Comparison of ENCODE assay signal across 8 cellular contexts in the genomic region with DNA sequence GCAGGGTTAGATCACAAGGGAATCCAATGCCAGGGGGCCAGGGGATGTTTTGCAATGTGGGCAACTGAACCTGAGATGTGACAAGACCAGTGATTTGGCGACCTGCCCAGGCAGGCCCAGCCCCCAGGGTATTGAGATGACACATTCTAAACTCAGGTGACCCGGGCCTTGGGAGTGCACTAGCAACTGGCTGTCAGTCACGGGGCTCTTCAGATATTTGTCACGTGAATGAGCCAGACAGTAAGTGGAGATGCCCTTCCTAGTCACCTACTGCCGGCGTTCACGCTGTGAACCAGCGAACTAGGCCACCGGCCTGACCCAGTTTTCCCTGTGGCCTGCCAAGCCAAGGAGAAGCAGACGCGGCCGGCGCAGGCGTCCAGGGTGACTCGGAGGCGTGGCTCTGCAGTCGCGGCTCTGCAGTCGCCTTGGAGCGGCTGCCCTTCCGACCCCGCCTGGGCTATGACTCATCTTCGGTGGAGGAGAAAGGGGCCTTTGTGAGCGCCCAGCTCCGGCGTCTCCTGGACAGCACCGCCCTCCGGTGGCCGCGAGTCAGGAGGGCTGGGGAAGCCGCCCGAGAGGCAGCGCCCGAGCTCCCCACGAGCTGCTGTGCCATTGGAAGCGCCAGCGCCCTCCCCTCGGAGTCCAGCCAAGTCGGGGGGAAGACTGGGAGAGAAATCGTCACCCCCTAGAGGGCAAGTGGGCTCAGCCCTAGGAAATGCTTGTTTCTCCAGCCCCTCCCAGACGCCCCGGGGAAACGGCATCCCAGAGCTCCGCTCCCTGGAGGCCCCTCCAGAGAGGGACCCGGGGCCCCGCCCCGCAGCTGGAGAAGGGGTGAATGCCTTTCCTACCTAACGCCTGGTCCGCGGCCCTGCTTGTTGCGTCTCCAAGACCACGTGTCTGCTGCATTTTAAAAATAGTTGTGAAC. TPM values are rescaled to one million over a fixed set of nuclear protein-coding genes. Genes with fewer than 3 reads are reported as not detected.
DNase-seq lines count a peak whose midpoint lies in the region; ATAC-seq and TF ChIP-seq lines count a peak whose summit lies in the region.

No MANE protein-coding gene starts in this region.

- DNase-seq in CD14-positive monocyte (ENCODE audit: low spot score) (peak; percentile 99), NCI-H748 treated with DMSO at 0.1 percent for 48 hours (lab: John Stamatoyannopoulos, UW) (peak; percentile 93), lower lobe of right lung (peak; percentile 99)
- peak; percentile 95 for DNase-seq in activated CD4-positive, alpha-beta memory T cell treated with anti-CD3 and anti-CD28 coated beads for 36 hours
- peak; percentile 62 to 81 (median 78) for DNase-seq in stimulated activated CD4-positive, alpha-beta T cell treated with anti-CD3 and anti-CD28 coated beads, TNF-alpha, amount 100 ng/mL, for 1 hour (ENCODE audit: low read depth in 3 of 3, low spot score in 1 of 3)

- POLR2A ChIA-PET in activated CD4-positive, alpha-beta memory T cell treated with anti-CD3 and anti-CD28 coated beads for 36 hours (lab: Charles Lee) = interaction anchor here (0.7 to 1.8 kb wide), 6 partner anchors 11 to 96 kb away, joined by 3 to 15 read pairs (median 8); a partner anchor contains a TSS

- peaks cover 8 to 13% of the 10 kb centered on the region in 2 donors for H3K4me1 ChIP-seq in duodenal mucosa (ENCODE audit: control insufficient read depth in 1 of 2, insufficient read depth in 2 of 2, low read length in 2 of 2)
- peaks cover 35% of the 10 kb centered on the region for H3K4me1 ChIP-seq in lower lobe of right lung

- H3K9ac ChIP-seq in duodenal mucosa (ENCODE audit: low read depth in 1 of 2, low read length in 2 of 2) = peak overlapping the region; percentile 61 to 67

- H3K4me3 ChIP-seq in duodenal mucosa (ENCODE audit: low read depth in 1 of 2, low read length in 2 of 2) = peak overlapping the region; percentile 65 to 74
- H3K4me3 ChIP-seq in lower lobe of right lung = peak overlapping the region; percentile 61

- no peaks in the 10 kb centered on the region for H3K9me3 Mint-ChIP-seq in CD14-positive monocyte
- no peaks in the 10 kb centered on the region for H3K9me3 Mint-ChIP-seq in activated CD4-positive, alpha-beta memory T cell treated with anti-CD3 and anti-CD28 coated beads for 36 hours

- peak overlapping the region; percentile 95 to 98 (median 96) for H3K27ac Mint-ChIP-seq in CD14-positive monocyte
- peak overlapping the region; percentile 88 for H3K27ac Mint-ChIP-seq in activated CD4-positive, alpha-beta memory T cell treated with anti-CD3 and anti-CD28 coated beads for 36 hours

- peaks cover 0 to 2% (median 0%) of the 10 kb centered on the region in 3 donors for H3K27me3 Mint-ChIP-seq in CD14-positive monocyte (ENCODE audit: low read depth in 3 of 3)
- H3K27me3 Mint-ChIP-seq in activated CD4-positive, alpha-beta memory T cell treated with anti-CD3 and anti-CD28 coated beads for 36 hours = no peaks in the 10 kb centered on the region

- TF ChIP-seq CTCF in CD14-positive monocyte (IDR thresholded peaks at IDR 0.05) = peak; percentile 89
- peak; percentile 93 for TF ChIP-seq CTCF in lower lobe of right lung (IDR thresholded peaks at IDR 0.05)

- H3K27ac ChIP-seq in duodenal mucosa (ENCODE audit: low read depth, low read length) (peak overlapping the region; percentile 84), lower lobe of right lung (peak overlapping the region; percentile 92)

- H3K36me3 ChIP-seq in duodenal mucosa (ENCODE audit: control insufficient read depth in 1 of 2, insufficient read depth in 2 of 2, low read length in 2 of 2) (no peaks in the 10 kb centered on the region), lower lobe of right lung (no peaks in the 10 kb centered on the region)

- intact Hi-C loops in CD14-positive monocyte (cut with micrococcal nuclease) (loop anchor here (2.0 to 5.0 kb wide), 5 partner anchors 38 to 126 kb away; a partner anchor contains a TSS), lower lobe of right lung (cut with DNase I) (loop anchor here (10.0 kb wide), 1 partner anchor 88 kb away; no protein-coding TSS in a partner anchor)
- intact Hi-C loops in activated CD4-positive, alpha-beta memory T cell treated with anti-CD3 and anti-CD28 coated beads for 36 hours (cut with micrococcal nuclease) = loop anchor here (1.0 to 2.0 kb wide), 4 partner anchors 20 to 93 kb away; a partner anchor contains a TSS

- peak; percentile 89 for ATAC-seq in GM19351 (IDR thresholded peaks at IDR 0.05; ENCODE audit: unreplicated experiment)
- ATAC-seq in HG03520 (IDR thresholded peaks at IDR 0.05; ENCODE audit: unreplicated experiment) = peak; percentile 81
- peak; percentile 97 to 98 for ATAC-seq in lower lobe of right lung

- peaks cover 55% of the 10 kb centered on the region for H3K4me1 Mint-ChIP-seq in CD14-positive monocyte
- H3K4me1 Mint-ChIP-seq in activated CD4-positive, alpha-beta memory T cell treated with anti-CD3 and anti-CD28 coated beads for 36 hours (ENCODE audit: low read depth) = peaks cover 23% of the 10 kb centered on the region

- H3K9me3 ChIP-seq in duodenal mucosa (ENCODE audit: control insufficient read depth in 1 of 2, low read length in 2 of 2) (no peaks in the 10 kb centered on the region), lower lobe of right lung (no peaks in the 10 kb centered on the region)

- CTCF ChIA-PET in activated CD4-positive, alpha-beta memory T cell treated with anti-CD3 and anti-CD28 coated beads for 36 hours (lab: Charles Lee) = interaction anchor here (0.7 to 5.4 kb wide), 41 partner anchors 10 to 319 kb away, joined by 3 to 219 read pairs (median 4); a partner anchor contains a TSS

- no peaks in the 10 kb centered on the region for H3K27me3 ChIP-seq in duodenal mucosa (ENCODE audit: control insufficient read depth in 1 of 2, insufficient read depth in 2 of 2, low read length in 2 of 2)
- H3K27me3 ChIP-seq in lower lobe of right lung (ENCODE audit: low read depth) = no peaks in the 10 kb centered on the region

- peak overlapping the region; percentile 71 to 85 for H3K4me3 Mint-ChIP-seq in CD14-positive monocyte
- peak overlapping the region; percentile 72 for H3K4me3 Mint-ChIP-seq in activated CD4-positive, alpha-beta memory T cell treated with anti-CD3 and anti-CD28 coated beads for 36 hours

- peaks cover 2% of the 10 kb centered on the region in 2 donors for H3K36me3 Mint-ChIP-seq in CD14-positive monocyte
- no peaks in the 10 kb centered on the region for H3K36me3 Mint-ChIP-seq in activated CD4-positive, alpha-beta memory T cell treated with anti-CD3 and anti-CD28 coated beads for 36 hours

RNA-seq across cellular contexts. Expression of a gene that starts 38.8 kb away (rescaled TPM):
- polyA plus RNA-seq in CD14-positive monocyte = 100 to 1,000 TPM; 220 to 368 TPM
- 100 to 1,000 TPM; 135 to 147 TPM for total RNA-seq in activated CD4-positive, alpha-beta memory T cell treated with anti-CD3 and anti-CD28 coated beads for 36 hours
- 282 TPM for total RNA-seq in lower lobe of right lung

Comparison
In these comparisons a context has a peak if more than half of its experiments do, and no peak if none do; other contexts are left out.
1. Peak in every context shown above with its lines: DNase-seq, ATAC-seq, H3K4me3 ChIP-seq and H3K27ac ChIP-seq.